ENCODE assay signal across 8 cellular contexts in the genomic region with DNA sequence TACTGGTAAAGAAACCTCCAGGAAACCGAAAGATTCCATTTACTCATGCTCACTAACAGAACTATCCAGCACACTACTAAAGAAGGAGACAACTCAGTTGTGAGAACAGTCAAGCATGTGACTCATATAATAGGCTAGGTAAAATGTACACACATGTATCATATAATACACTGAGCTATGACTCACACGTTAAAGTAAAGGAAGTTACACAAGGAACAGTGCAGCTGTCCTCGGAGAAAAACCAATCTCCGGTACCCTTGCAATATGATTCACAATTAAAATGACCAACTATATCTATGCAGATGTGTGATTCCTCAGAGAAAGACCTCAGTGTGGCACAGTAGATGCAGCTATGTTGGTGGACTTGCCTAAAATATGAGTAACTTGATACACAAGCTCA.
DNase-seq lines count a peak whose midpoint lies in the region; ATAC-seq and TF ChIP-seq lines count a peak whose summit lies in the region.

No MANE protein-coding gene starts in this region.

- peaks cover 0 to 71% of the 10 kb centered on the region in 2 donors for H3K36me3 ChIP-seq in psoas muscle (ENCODE audit: insufficient read depth in 1 of 2, low read depth in 1 of 2)

- H3K36me3 Mint-ChIP-seq in central memory CD8-positive, alpha-beta T cell (ENCODE audit: insufficient read depth) = peaks cover 30% of the 10 kb centered on the region

- peak overlapping the region; percentile 32 for H3K27ac Mint-ChIP-seq in central memory CD8-positive, alpha-beta T cell (ENCODE audit: low read depth)

- intact Hi-C loops in psoas muscle (cut with DNase I) = loop anchor here in 1 of 2 donors (10.0 kb wide), 1 partner anchor 115 kb away; no protein-coding TSS in a partner anchor

- peaks cover 5% of the 10 kb centered on the region for H3K4me1 Mint-ChIP-seq in central memory CD8-positive, alpha-beta T cell

- DNase-seq in DMS153 (lab: John Stamatoyannopoulos, UW) (peak; percentile 2), DMS153 treated with DMSO at 0.1 percent for 48 hours (lab: John Stamatoyannopoulos, UW; ENCODE audit: unreplicated experiment) (no peak), NCI-H1436 (lab: John Stamatoyannopoulos, UW) (peak; percentile 2), psoas muscle (no peak), SK-N-DZ (ENCODE audit: low spot score) (no peak), NCI-H526 (lab: John Stamatoyannopoulos, UW) (no peak)
- no peak for DNase-seq in central memory CD8-positive, alpha-beta T cell (ENCODE audit: low spot score in 2 of 2)

- H3K9me3 ChIP-seq in psoas muscle = no peaks in the 10 kb centered on the region

- no peaks in the 10 kb centered on the region for H3K9me3 Mint-ChIP-seq in central memory CD8-positive, alpha-beta T cell

- no peaks in the 10 kb centered on the region for H3K27me3 Mint-ChIP-seq in central memory CD8-positive, alpha-beta T cell

- ATAC-seq in central memory CD8-positive, alpha-beta T cell (replicated peaks; ENCODE audit: extremely low read depth, poor library complexity, severe bottlenecking) = no peak
- ATAC-seq in psoas muscle (peak; percentile 81 to 96 (median 86)), HG02678 (IDR thresholded peaks at IDR 0.05; ENCODE audit: unreplicated experiment) (no peak)

- no peaks in the 10 kb centered on the region for H3K4me1 ChIP-seq in psoas muscle

- no peak for TF ChIP-seq CTCF in psoas muscle (IDR thresholded peaks at IDR 0.05)

- H3K4me3 Mint-ChIP-seq in central memory CD8-positive, alpha-beta T cell = no peak overlapping the region

- no peaks in the 10 kb centered on the region for H3K27me3 ChIP-seq in psoas muscle (ENCODE audit: insufficient read depth in 3 of 3, low read length in 2 of 3)

- WGBS in psoas muscle, 3 donors = 60 to 84% (median 76%) methylated on average over 4 of the region's 4 CpGs

- H3K4me3 ChIP-seq in psoas muscle = no peak overlapping the region

- H3K27ac ChIP-seq in psoas muscle = peak overlapping the region; percentile 42

Comparison
In these comparisons a context has a peak if more than half of its experiments do, and no peak if none do; other contexts are left out.
1. DNase-seq: peak in DMS153 (single experiment) and NCI-H1436 (single experiment); none in DMS153 treated with DMSO at 0.1 percent for 48 hours (single experiment), central memory CD8-positive, alpha-beta T cell (0 of 2), psoas muscle (0 of 2), SK-N-DZ (single experiment) and NCI-H526 (0 of 2).
2. ATAC-seq: peak in psoas muscle (4 of 4); none in central memory CD8-positive, alpha-beta T cell (single experiment) and HG02678 (single experiment).